Comparison of ENCODE assay signal across 8 cellular contexts in genomic region chr19:38932425-38933179, GRCh38. TPM values are rescaled to one million over a fixed set of nuclear protein-coding genes. Genes with fewer than 3 reads are reported as not detected.
DNase-seq lines count a peak whose midpoint lies in the region; ATAC-seq, FAIRE-seq and TF ChIP-seq lines count a peak whose summit lies in the region.

No MANE protein-coding gene starts in this region.

- no peaks in the 10 kb centered on the region for H4K20me1 ChIP-seq in keratinocyte (ENCODE audit: control insufficient read depth, extremely low read depth, insufficient read depth, low read length)

- dilution Hi-C loops in keratinocyte (cut with MboI; ENCODE audit: extremely low pct_ligation_motif_present, low sequenced_read_pairs), result no loop called here

- H3K27me3 ChIP-seq in keratinocyte (ENCODE audit: control insufficient read depth, extremely low read depth, insufficient read depth, low read length), result no peaks in the 10 kb centered on the region

- H3K9ac ChIP-seq in keratinocyte (ENCODE audit: control insufficient read depth, extremely low read depth, insufficient read depth, low read length), result no peak overlapping the region

- H3K9me1 ChIP-seq in keratinocyte (ENCODE audit: control insufficient read depth, extremely low read depth, insufficient read depth, low read length), result no peaks in the 10 kb centered on the region

- no peaks in the 10 kb centered on the region for H3K9me3 ChIP-seq in keratinocyte (ENCODE audit: control insufficient read depth, low read depth, low read length)

- H2AFZ ChIP-seq in keratinocyte (ENCODE audit: control insufficient read depth, low read length), result no peak overlapping the region

- H3K79me2 ChIP-seq in keratinocyte (ENCODE audit: control insufficient read depth, insufficient read depth, low read length), result peaks cover 43% of the 10 kb centered on the region

- peaks cover 5 to 8% of the 10 kb centered on the region in 2 experiments for H3K36me3 ChIP-seq in keratinocyte (ENCODE audit: control insufficient read depth in 2 of 2, extremely low read depth in 1 of 2, insufficient read depth in 2 of 2, low read length in 2 of 2)

- no peak for FAIRE-seq in keratinocyte (lab: Jason Lieb, UNC)

- no peak overlapping the region for H3K4me3 ChIP-seq in keratinocyte (ENCODE audit: control insufficient read depth in 2 of 3, extremely low read depth in 1 of 3, insufficient read depth in 2 of 3, low read depth in 1 of 3, low read length in 3 of 3)

- DNase-seq in NCI-H526 (lab: John Stamatoyannopoulos, UW) (peak; percentile 24 to 43), NCI-H526 treated with DMSO at 0.1 percent for 48 hours (lab: John Stamatoyannopoulos, UW) (no peak), keratinocyte (ENCODE audit: low read depth, low spot score) (no peak), A172 (ENCODE audit: low spot score) (no peak), DMS153 (lab: John Stamatoyannopoulos, UW) (no peak)
- peak; percentile 44 to 59 for DNase-seq in activated T-cell treated with anti-CD3 and anti-CD28 coated beads, Interleukin-2, amount 50 U/mL, for 48 hours

- H3K27ac ChIP-seq in keratinocyte (ENCODE audit: control insufficient read depth, insufficient read depth, low read length), result no peak overlapping the region

- TF ChIP-seq CTCF in LNCAP (IDR thresholded peaks at IDR 0.05) (peak; percentile 45; the same call in 1 of the 2 replicates), keratinocyte (optimal IDR thresholded peaks at IDR 0.05 in 1 of 3, IDR thresholded peaks at IDR 0.05 in 1 of 3, conservative IDR thresholded peaks at IDR 0.05 in 1 of 3; ENCODE audit: extremely low read depth in 1 of 3, insufficient read depth in 2 of 3, low read length in 3 of 3) (peak; percentile 27 to 48 (median 34))

- peaks cover 15% of the 10 kb centered on the region for H3K4me1 ChIP-seq in keratinocyte (ENCODE audit: control insufficient read depth, extremely low read depth, insufficient read depth, low read length)

- peak overlapping the region; percentile 77 for H3K4me2 ChIP-seq in keratinocyte (ENCODE audit: control insufficient read depth, extremely low read depth, insufficient read depth, low read depth, low read length)

- ATAC-seq in HG02763 (IDR thresholded peaks at IDR 0.05; ENCODE audit: unreplicated experiment), result no peak

RNA-seq across cellular contexts. Expression of gene MRPS12, which starts 1.9 kb away (rescaled TPM):
- 37.7 to 65.9 TPM (median 43.4 TPM) in 3 replicates for polyA plus RNA-seq in keratinocyte
- 19.9 TPM for polyA plus RNA-seq in keratinocyte (2011; ENCODE audit: low read depth)
- polyA plus RNA-seq in keratinocyte (2011; cell fraction: cytosol; rRNA removed), result 42.8 and 105 TPM in 2 replicates
- polyA plus RNA-seq in keratinocyte (2011; cell fraction: nucleus; rRNA removed), result 23.3 and 34.0 TPM in 2 replicates
- 42.2 and 69.8 TPM in 2 replicates for polyA plus RNA-seq in keratinocyte (2012; ENCODE audit: low replicate concordance)
- 19.8 to 32.9 TPM (median 26.4 TPM) in 3 replicates for polyA minus RNA-seq in keratinocyte
- polyA minus RNA-seq in keratinocyte (2011; cell fraction: cytosol; rRNA and poly(A)+ RNA removed), result 65.6 TPM
- 13.0 TPM in 2 replicates for polyA minus RNA-seq in keratinocyte (2011; cell fraction: nucleus; rRNA and poly(A)+ RNA removed)
- total RNA-seq in A172 (2014; rRNA removed; shearing (Covaris generic)), result 98.9 and 108 TPM in 2 replicates

RNA-seq across cellular contexts. Expression of gene SARS2, which starts 2.0 kb away (rescaled TPM):
- 13.9 to 19.2 TPM (median 16.4 TPM) in 3 replicates for polyA plus RNA-seq in keratinocyte
- polyA plus RNA-seq in keratinocyte (2011; ENCODE audit: low read depth), result 3.2 TPM
- polyA plus RNA-seq in keratinocyte (2011; cell fraction: cytosol; rRNA removed), result 6.1 and 15.1 TPM in 2 replicates
- 42.1 and 62.1 TPM in 2 replicates for polyA plus RNA-seq in keratinocyte (2011; cell fraction: nucleus; rRNA removed)
- polyA plus RNA-seq in keratinocyte (2012; ENCODE audit: low replicate concordance), result 9.4 and 23.8 TPM in 2 replicates
- 16.0 to 37.3 TPM (median 16.6 TPM) in 3 replicates for polyA minus RNA-seq in keratinocyte
- 17.3 TPM for polyA minus RNA-seq in keratinocyte (2011; cell fraction: cytosol; rRNA and poly(A)+ RNA removed)
- 16.4 and 19.8 TPM in 2 replicates for polyA minus RNA-seq in keratinocyte (2011; cell fraction: nucleus; rRNA and poly(A)+ RNA removed)
- 19.8 and 29.6 TPM in 2 replicates for total RNA-seq in A172 (2014; rRNA removed; shearing (Covaris generic))

RNA-seq across cellular contexts. Expression of gene CCER2, which starts 20.6 kb away (rescaled TPM):
- polyA plus RNA-seq in keratinocyte, result 0.14 to 0.24 TPM (median 0.17 TPM) in 3 replicates
- not detected for polyA plus RNA-seq in keratinocyte (2011; ENCODE audit: low read depth)
- polyA plus RNA-seq in keratinocyte (2011; cell fraction: cytosol; rRNA removed), result not detected in 2 replicates
- 0.36 and 1.3 TPM in 2 replicates for polyA plus RNA-seq in keratinocyte (2011; cell fraction: nucleus; rRNA removed)
- polyA plus RNA-seq in keratinocyte (2012; ENCODE audit: low replicate concordance), result not detected in 2 replicates
- not detected in 3 replicates for polyA minus RNA-seq in keratinocyte
- polyA minus RNA-seq in keratinocyte (2011; cell fraction: cytosol; rRNA and poly(A)+ RNA removed), result not detected
- not detected in 2 replicates for polyA minus RNA-seq in keratinocyte (2011; cell fraction: nucleus; rRNA and poly(A)+ RNA removed)
- total RNA-seq in A172 (2014; rRNA removed; shearing (Covaris generic)), result not detected in 2 replicates

RNA-seq across cellular contexts. Expression of gene NFKBIB, which starts 32.8 kb away (rescaled TPM):
- polyA plus RNA-seq in keratinocyte, result 12.3 to 14.4 TPM (median 13.7 TPM) in 3 replicates
- 14.5 TPM for polyA plus RNA-seq in keratinocyte (2011; ENCODE audit: low read depth)
- polyA plus RNA-seq in keratinocyte (2011; cell fraction: cytosol; rRNA removed), result 7.5 and 18.5 TPM in 2 replicates
- 8.7 and 14.6 TPM in 2 replicates for polyA plus RNA-seq in keratinocyte (2011; cell fraction: nucleus; rRNA removed)
- polyA plus RNA-seq in keratinocyte (2012; ENCODE audit: low replicate concordance), result 21.0 and 22.2 TPM in 2 replicates
- 1.6 to 5.7 TPM (median 3.0 TPM) in 3 replicates for polyA minus RNA-seq in keratinocyte
- 13.8 TPM for polyA minus RNA-seq in keratinocyte (2011; cell fraction: cytosol; rRNA and poly(A)+ RNA removed)
- polyA minus RNA-seq in keratinocyte (2011; cell fraction: nucleus; rRNA and poly(A)+ RNA removed), result 2.9 and 5.1 TPM in 2 replicates
- total RNA-seq in A172 (2014; rRNA removed; shearing (Covaris generic)), result 16.3 and 17.1 TPM in 2 replicates

RNA-seq across cellular contexts. Expression of gene SIRT2, which starts 33.2 kb away (rescaled TPM):
- polyA plus RNA-seq in keratinocyte, result 46.6 to 57.4 TPM (median 47.6 TPM) in 3 replicates
- 16.6 TPM for polyA plus RNA-seq in keratinocyte (2011; ENCODE audit: low read depth)
- 38.8 and 56.8 TPM in 2 replicates for polyA plus RNA-seq in keratinocyte (2011; cell fraction: cytosol; rRNA removed)
- 76.7 and 81.9 TPM in 2 replicates for polyA plus RNA-seq in keratinocyte (2011; cell fraction: nucleus; rRNA removed)
- polyA plus RNA-seq in keratinocyte (2012; ENCODE audit: low replicate concordance), result 36.7 and 46.8 TPM in 2 replicates
- 36.1 to 57.7 TPM (median 40.9 TPM) in 3 replicates for polyA minus RNA-seq in keratinocyte
- polyA minus RNA-seq in keratinocyte (2011; cell fraction: cytosol; rRNA and poly(A)+ RNA removed), result 38.6 TPM
- 12.7 and 19.2 TPM in 2 replicates for polyA minus RNA-seq in keratinocyte (2011; cell fraction: nucleus; rRNA and poly(A)+ RNA removed)
- 50.3 and 59.0 TPM in 2 replicates for total RNA-seq in A172 (2014; rRNA removed; shearing (Covaris generic))

Comparison
In these comparisons a context has a peak if more than half of its experiments do, and no peak if none do; other contexts are left out.
1. DNase-seq: peak in NCI-H526 (2 of 2) and activated T-cell treated with anti-CD3 and anti-CD28 coated beads, Interleukin-2, amount 50 U/mL, for 48 hours (2 of 2); none in NCI-H526 treated with DMSO at 0.1 percent for 48 hours (single experiment), keratinocyte (single experiment), A172 (single experiment) and DMS153 (single experiment).